In genomic region chr15:62591842-62592838, GRCh38 we compare ENCODE assay signal across 16 cellular contexts.
DNase-seq lines count a peak whose midpoint lies in the region; ATAC-seq, FAIRE-seq and TF ChIP-seq lines count a peak whose summit lies in the region.
"Had no signal": no experiment of that assay in that cellular context is flagged by ENCODE, and none has a peak within 500 bp of the region (broad histone marks: within the 10 kb centered on the region; RNA-seq: fewer than 3 reads in every experiment).

No MANE protein-coding gene starts in this region.

- H4K20me1 ChIP-seq in astrocyte (ENCODE audit: insufficient read depth, low read length) (no peaks in the 10 kb centered on the region), hepatocyte (ENCODE audit: insufficient read depth, poor library complexity, severe bottlenecking) (no peaks in the 10 kb centered on the region)

- H3K4me1 Mint-ChIP-seq in astrocyte (ENCODE audit: low read depth, unreplicated experiment): peaks cover 23% of the 10 kb centered on the region
- H3K4me1 Mint-ChIP-seq: activated naive CD4-positive, alpha-beta T cell treated with anti-CD3 and anti-CD28 coated beads, Interleukin-2, amount 50 U/mL, for 24 hours; T-cell had no signal

- DNase-seq in EL: peak; percentile 23
- DNase-seq in astrocyte (ENCODE audit: low read depth): peak; percentile 53
- no peak for DNase-seq in hepatocyte (ENCODE audit: low spot score)
- no peak for DNase-seq in sciatic nerve (ENCODE audit: low spot score)
- no peak for DNase-seq in NCI-H2107 treated with DMSO at 0.1 percent for 48 hours (lab: John Stamatoyannopoulos, UW; ENCODE audit: unreplicated experiment)
- no peak for DNase-seq in NK-92 (lab: John Stamatoyannopoulos, UW; ENCODE audit: unreplicated experiment)
- DNase-seq in GM19238 (ENCODE audit: insufficient read length, low spot score): no peak
- DNase-seq in activated CD4-positive, alpha-beta T cell treated with anti-CD3 and anti-CD28 coated beads, Interleukin-2, amount 50 U/mL, for 48 hours: no peak
- DNase-seq: activated CD4-positive, CD25-positive, alpha-beta regulatory T cell; MV-4-11; NCI-H226; stimulated activated naive CD4-positive, alpha-beta T cell treated with Interleukin-2 at 50 U/mL for 16 hours; T-cell had no signal

- H3K4me2 ChIP-seq in astrocyte (ENCODE audit: low read length): peak overlapping the region; percentile 56
- H3K4me2 ChIP-seq in hepatocyte: peak overlapping the region; percentile 56

- peak overlapping the region; percentile 22 for H3K9ac ChIP-seq in astrocyte (ENCODE audit: low read length)

- H2AFZ ChIP-seq in astrocyte (ENCODE audit: low read depth, low read length) (no peak overlapping the region), hepatocyte (peak overlapping the region; percentile 2)

- H3K36me3 ChIP-seq in astrocyte (ENCODE audit: insufficient read depth, low read length): no peaks in the 10 kb centered on the region
- no peaks in the 10 kb centered on the region for H3K36me3 ChIP-seq in hepatocyte (replicated peaks; ENCODE audit: insufficient read depth, low read depth)

- TF ChIP-seq CTCF in astrocyte (IDR thresholded peaks at IDR 0.05; ENCODE audit: insufficient read depth, low read depth, low read length) (no peak), hepatocyte (IDR thresholded peaks at IDR 0.05; ENCODE audit: poor library complexity) (no peak)

- H3K79me2 ChIP-seq in astrocyte (ENCODE audit: insufficient read depth, low read length) (no peaks in the 10 kb centered on the region), hepatocyte (peaks cover 46% of the 10 kb centered on the region)

- no peaks in the 10 kb centered on the region for H3K9me3 ChIP-seq in astrocyte (ENCODE audit: insufficient read depth, low read depth, low read length)
- no peaks in the 10 kb centered on the region for H3K9me3 ChIP-seq in hepatocyte (ENCODE audit: low read depth)

- no peaks in the 10 kb centered on the region for H3K9me2 ChIP-seq in hepatocyte (replicated peaks; ENCODE audit: insufficient read depth)

- H3K4me3 ChIP-seq in astrocyte (ENCODE audit: insufficient read depth, low read depth, low read length) (no peak overlapping the region), hepatocyte (no peak overlapping the region)

- H3K27me3 ChIP-seq in astrocyte (ENCODE audit: insufficient read depth, low read length): no peaks in the 10 kb centered on the region
- no peaks in the 10 kb centered on the region for H3K27me3 ChIP-seq in hepatocyte

- H3K27ac Mint-ChIP-seq in astrocyte (ENCODE audit: unreplicated experiment): no peak overlapping the region
- H3K27ac Mint-ChIP-seq: activated naive CD4-positive, alpha-beta T cell treated with anti-CD3 and anti-CD28 coated beads, Interleukin-2, amount 50 U/mL, for 24 hours; dendritic cell treated with granulocyte-macrophage colony-stimulating factor and Interleukin-4, amounts not matched to agents 40 ng/mL and 50 ng/mL, for 4 days; T-cell had no signal

- H3K9me3 Mint-ChIP-seq in astrocyte (ENCODE audit: unreplicated experiment): no peaks in the 10 kb centered on the region
- H3K9me3 Mint-ChIP-seq: activated naive CD4-positive, alpha-beta T cell treated with anti-CD3 and anti-CD28 coated beads, Interleukin-2, amount 50 U/mL, for 24 hours; dendritic cell treated with granulocyte-macrophage colony-stimulating factor and Interleukin-4, amounts not matched to agents 40 ng/mL and 50 ng/mL, for 4 days; T-cell had no signal

- ATAC-seq in sciatic nerve: peak; percentile 86
- ATAC-seq: T-cell had no signal

- H3K27ac ChIP-seq in astrocyte (ENCODE audit: low read depth, low read length) (no peak overlapping the region), hepatocyte (peak overlapping the region; percentile 78)
- H3K27ac ChIP-seq: C4-2B had no signal

- no peak overlapping the region for H3K4me3 Mint-ChIP-seq in astrocyte (ENCODE audit: unreplicated experiment)
- H3K4me3 Mint-ChIP-seq: activated naive CD4-positive, alpha-beta T cell treated with anti-CD3 and anti-CD28 coated beads, Interleukin-2, amount 50 U/mL, for 24 hours; dendritic cell treated with granulocyte-macrophage colony-stimulating factor and Interleukin-4, amounts not matched to agents 40 ng/mL and 50 ng/mL, for 4 days; T-cell had no signal

- H3K4me1 ChIP-seq in astrocyte (ENCODE audit: insufficient read depth, low read length) (peaks cover 16% of the 10 kb centered on the region), hepatocyte (ENCODE audit: insufficient read depth) (peaks cover 40% of the 10 kb centered on the region)

- peak; percentile 73 for FAIRE-seq in astrocyte (lab: Jason Lieb, UNC)

- H3K27me3 Mint-ChIP-seq in astrocyte (ENCODE audit: low read depth, unreplicated experiment): no peaks in the 10 kb centered on the region

- peaks cover 8% of the 10 kb centered on the region for H3K36me3 Mint-ChIP-seq in astrocyte (ENCODE audit: low read depth, unreplicated experiment)
- H3K36me3 Mint-ChIP-seq: activated naive CD4-positive, alpha-beta T cell treated with anti-CD3 and anti-CD28 coated beads, Interleukin-2, amount 50 U/mL, for 24 hours; T-cell had no signal

- intact Hi-C loops in sciatic nerve (cut with DNase I): no loop called here

- WGBS in hepatocyte (ENCODE audit: low lambda C conversion rate, missing lambda C conversion rate): 53% methylated on average over 8 of the region's 8 CpGs

Comparison
In these comparisons a context has a peak if more than half of its experiments do, and no peak if none do; other contexts are left out.
1. DNase-seq: peak in EL (single experiment) and astrocyte (single experiment); none in hepatocyte (single experiment), sciatic nerve (single experiment), NCI-H2107 treated with DMSO at 0.1 percent for 48 hours (single experiment), NK-92 (single experiment), GM19238 (single experiment) and activated CD4-positive, alpha-beta T cell treated with anti-CD3 and anti-CD28 coated beads, Interleukin-2, amount 50 U/mL, for 48 hours (0 of 2).